ENCODE assay signal across 10 cellular contexts in genomic region chr4:61889117-61889516, GRCh38.
"Had no signal": no experiment of that assay in that cellular context is flagged by ENCODE, and none has a peak within 500 bp of the region (broad histone marks: within the 10 kb centered on the region; RNA-seq: fewer than 3 reads in every experiment).

No MANE protein-coding gene starts in this region.

- H3K27ac ChIP-seq: GM23248 had no signal

- ATAC-seq: GM23338, HCT116 had no signal

- H3K36me3 ChIP-seq: HAP-1 had no signal

- H2AFZ ChIP-seq: GM23248, GM23338 had no signal

- H3K9me3 ChIP-seq: HAP-1 had no signal

- H3K4me1 ChIP-seq: HAP-1 had no signal

- H3K4me2 ChIP-seq: GM23338 had no signal

- H3K9me3 Mint-ChIP-seq: GM23338, H9 had no signal

- H3K27ac Mint-ChIP-seq: GM23338, H9, HFFc6 had no signal

- H3K4me3 ChIP-seq: GM23248, GM23338, HAP-1 had no signal

- H3K4me3 Mint-ChIP-seq: GM23338, H9, HFFc6 had no signal

- H3K9ac ChIP-seq: GM23248 had no signal

- FAIRE-seq: H54 had no signal

- DNase-seq: GM23248, GOT3, H7, H9, HCEC 1CT, HFFc6 had no signal
